ENCODE assay signal across 11 cellular contexts in genomic region chr4:80247484-80247883, GRCh38. TPM values are rescaled to one million over a fixed set of nuclear protein-coding genes. Genes with fewer than 3 reads are reported as not detected.
"Had no signal": no experiment of that assay in that cellular context is flagged by ENCODE, and none has a peak within 500 bp of the region (broad histone marks: within the 10 kb centered on the region; RNA-seq: fewer than 3 reads in every experiment).

No MANE protein-coding gene starts in this region.

RNA-seq across cellular contexts. Expression of gene FGF5, which starts 19.0 kb away (rescaled TPM):
- total RNA-seq: naive thymus-derived CD8-positive, alpha-beta T cell; natural killer cell treated with Interleukin-12 subunit alpha and Interleukin-12 subunit beta and Interleukin-15 and Interleukin-18, amount 100 ng/mL, for 72 hours; neural crest cell; pancreas; posterior vena cava; prostate gland; right cardiac atrium; right lobe of liver; smooth muscle cell had no signal
- polyA plus RNA-seq: naive thymus-derived CD8-positive, alpha-beta T cell; pancreas; psoas muscle; right cardiac atrium; smooth muscle cell; spleen had no signal
